1 cellular context compared by ENCODE assay signal in genomic region chr7:731440-732085, GRCh38.
TF ChIP-seq lines count a peak whose summit lies in the region.

No MANE protein-coding gene starts in this region.

TF ChIP-seq in HepG2, 621 proteins besides CTCF, POLR2A, EP300 and RAD21:
- TF ChIP-seq CAMTA2 (CRISPR knock-in tag; IDR thresholded peaks at IDR 0.05; ENCODE audit: borderline replicate concordance) (0 out of 2 replicates have a peak, but pooled peaks have one; percentile 17), MAFF (IDR thresholded peaks at IDR 0.05; ENCODE audit: low read depth, low read length) (no peak), DMAP1 (CRISPR knock-in tag; IDR thresholded peaks at IDR 0.05) (peak; percentile 5; the same call in 1 of the 2 replicates), DR1 (CRISPR knock-in tag; IDR thresholded peaks at IDR 0.05) (0 out of 2 replicates have a peak, but pooled peaks have one; percentile 8)
